In the genomic region with DNA sequence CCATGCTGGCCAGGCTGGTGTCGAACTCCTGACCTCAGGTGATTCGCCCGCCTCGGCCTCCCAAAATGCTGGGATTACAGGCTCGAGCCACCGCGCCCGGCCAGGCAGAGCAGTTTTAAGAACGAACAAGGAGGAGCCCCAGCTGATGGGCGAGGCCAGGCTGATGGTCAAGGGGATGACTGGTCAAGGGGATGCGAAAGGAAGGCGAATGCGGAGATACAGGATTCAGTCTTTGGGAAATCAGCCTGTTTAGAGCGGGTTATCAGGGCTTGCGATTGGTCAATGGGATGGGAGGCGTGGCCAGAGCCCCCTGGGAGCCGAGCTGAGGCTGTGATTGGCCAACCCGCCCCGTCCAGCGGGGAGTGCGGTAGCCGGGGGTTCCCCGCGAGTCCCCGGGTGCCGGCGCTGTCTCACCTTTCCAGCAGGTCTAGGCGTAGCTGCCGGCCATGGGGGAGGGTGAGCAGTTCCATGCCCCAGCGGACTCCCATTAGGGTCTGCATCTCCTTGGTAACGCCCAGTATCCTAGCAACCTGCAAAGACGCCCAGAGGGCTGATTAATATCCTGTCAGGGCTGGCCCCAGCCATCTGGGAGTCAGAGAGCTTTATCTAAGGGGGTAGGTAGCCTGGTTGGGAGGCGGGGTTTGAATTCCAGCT, we compare ENCODE assay signal across 9 cellular contexts. TPM values are rescaled to one million over a fixed set of nuclear protein-coding genes. Genes with fewer than 3 reads are reported as not detected.
A peak's percentile ranks its signal among the peaks of the same experiment; 100 is the strongest.
DNase-seq lines count a peak whose midpoint lies in the region; ATAC-seq, FAIRE-seq and TF ChIP-seq lines count a peak whose summit lies in the region.
"Had no signal": no experiment of that assay in that cellular context is flagged by ENCODE, and none has a peak within 500 bp of the region (broad histone marks: within the 10 kb centered on the region; RNA-seq: fewer than 3 reads in every experiment).

No MANE protein-coding gene starts in this region.

- no peak overlapping the region for H2AK9ac ChIP-seq in IMR-90 (replicated peaks; ENCODE audit: low read depth, low read length, poor library complexity)

- H3K27me3 Mint-ChIP-seq in brain: no peaks in the 10 kb centered on the region

- H3K14ac ChIP-seq in IMR-90 (replicated peaks; ENCODE audit: low read depth, low read length): no peak overlapping the region

- H2BK20ac ChIP-seq in IMR-90 (ENCODE audit: low read depth, low read length): no peak overlapping the region

- peaks cover 11% of the 10 kb centered on the region for H3K36me3 Mint-ChIP-seq in brain

- H3K4me2 ChIP-seq in IMR-90 (ENCODE audit: low read depth, low read length): peak overlapping the region; percentile 50

- intact Hi-C loops in IMR-90 (cut with micrococcal nuclease) (loop anchor here (5.0 kb wide), 1 partner anchor 375 kb away; no protein-coding TSS in a partner anchor), lower leg skin (cut with DNase I; ENCODE audit: low total_unique reads) (no loop called here), kidney (cut with DNase I) (loop anchor here (5.0 kb wide), 1 partner anchor 35 kb away; a partner anchor contains a TSS)

- TF ChIP-seq RAD21 in IMR-90 (IDR thresholded peaks at IDR 0.05; ENCODE audit: low read length): no peak

- H2BK15ac ChIP-seq in IMR-90 (ENCODE audit: low read depth, low read length): no peak overlapping the region

- peaks cover 7% of the 10 kb centered on the region; the same call in 1 of the 2 replicates for H4K20me1 ChIP-seq in IMR-90 (ENCODE audit: insufficient read depth, low read length)

- H3K18ac ChIP-seq in IMR-90 (ENCODE audit: low read depth, low read length): no peak overlapping the region

- no peaks in the 10 kb centered on the region for H3K9me3 ChIP-seq in IMR-90 (ENCODE audit: control insufficient read depth, insufficient read depth, low read length)
- no peaks in the 10 kb centered on the region for H3K9me3 ChIP-seq in kidney (ENCODE audit: control insufficient read depth in 1 of 2, low read length in 2 of 2)

- TF ChIP-seq CTCF in AG09319 (IDR thresholded peaks at IDR 0.05; ENCODE audit: low read depth, low read length) (no peak), IMR-90 (conservative IDR thresholded peaks at IDR 0.05; ENCODE audit: low read depth, low read length) (no peak), brain (conservative IDR thresholded peaks at IDR 0.05) (no peak), lower leg skin (IDR thresholded peaks at IDR 0.05) (no peak), kidney (IDR thresholded peaks at IDR 0.05; ENCODE audit: borderline replicate concordance, extremely low read depth, insufficient read depth) (no peak)

- H3K27ac ChIP-seq in IMR-90 (ENCODE audit: insufficient read depth, low read length) (no peak overlapping the region), kidney (ENCODE audit: low read depth in 2 of 2, low read length in 2 of 2) (no peak overlapping the region)

- no peaks in the 10 kb centered on the region for H3K36me3 ChIP-seq in IMR-90 (ENCODE audit: control insufficient read depth, insufficient read depth, low read length)
- no peaks in the 10 kb centered on the region for H3K36me3 ChIP-seq in kidney (ENCODE audit: control insufficient read depth in 1 of 2, insufficient read depth in 2 of 2, low read length in 2 of 2)

- FAIRE-seq in kidney (lab: Jason Lieb, UNC): no peak
- FAIRE-seq: colon had no signal

- no TSS peak for BruUV-seq in IMR-90 (replicated peaks; lab: Mats Ljungman, UMichigan)

- H3K9me3 Mint-ChIP-seq in brain: peaks cover 0 to 3% (median 0%) of the 10 kb centered on the region in 5 experiments

- DNase-seq in AG09319 (ENCODE audit: extremely low read depth, low read depth): peak; percentile 23
- peak; percentile 62 for DNase-seq in IMR-90
- DNase-seq in lower leg skin (ENCODE audit: low spot score in 2 of 2): peak; percentile 73 to 94
- no peak for DNase-seq in MV-4-11 (lab: John Stamatoyannopoulos, UW)
- DNase-seq in kidney: no peak

- dilution Hi-C loops in IMR-90 (cut with HindIII; ENCODE audit: low sequenced_read_pairs, unreplicated experiment): no loop called here

- H3K4me3 ChIP-seq in IMR-90 (ENCODE audit: insufficient read depth, low read depth, low read length) (peak overlapping the region; percentile 18; the same call in 1 of the 2 replicates), lower leg skin (ENCODE audit: low read depth, poor library complexity, severe bottlenecking) (no peak overlapping the region), kidney (ENCODE audit: low read length in 2 of 2) (no peak overlapping the region)

- no peak overlapping the region for H4K8ac ChIP-seq in IMR-90 (ENCODE audit: low read depth in 2 of 2, low read length in 2 of 2)

- H2BK120ac ChIP-seq in IMR-90 (ENCODE audit: low read depth, low read length): no peak overlapping the region

- TF ChIP-seq POLR2A in IMR-90 (IDR thresholded peaks at IDR 0.05; ENCODE audit: low read depth, low read length) (no peak), lower leg skin (IDR thresholded peaks at IDR 0.05) (no peak)

- H3K27ac Mint-ChIP-seq in brain: peak overlapping the region in 3 of 5 experiments; percentile 33 to 84 (median 75)

- no peaks in the 10 kb centered on the region for H3K79me1 ChIP-seq in IMR-90 (ENCODE audit: low read depth in 1 of 2, low read length in 2 of 2)

- H3K9me1 ChIP-seq in IMR-90 (ENCODE audit: insufficient read depth, low read length): 0 out of 2 replicates have a peak, but pooled peaks cover 5% of the 10 kb centered on the region

- H4K5ac ChIP-seq in IMR-90 (ENCODE audit: low read depth, low read length): no peak overlapping the region

- POLR2A ChIA-PET in IMR-90 (lab: Charles Lee; ENCODE audit: unreplicated experiment): no interaction called here

- CTCF ChIA-PET in IMR-90 (lab: Yijun Ruan, JAX): no interaction called here

- H3K4me1 ChIP-seq in IMR-90 (ENCODE audit: control insufficient read depth, insufficient read depth, low read length): no peaks in the 10 kb centered on the region
- H3K4me1 ChIP-seq in kidney (ENCODE audit: control insufficient read depth in 1 of 2, insufficient read depth in 1 of 2, low read depth in 1 of 2, low read length in 2 of 2): peaks cover 0 to 3% of the 10 kb centered on the region in 2 donors

- peak overlapping the region; percentile 84 for H2AFZ ChIP-seq in IMR-90 (replicated peaks; ENCODE audit: low read length, poor library complexity)

- no peak overlapping the region for H2BK5ac ChIP-seq in IMR-90 (ENCODE audit: low read depth, low read length, poor library complexity, severe bottlenecking)

- peaks cover 19% of the 10 kb centered on the region for H3K27me3 ChIP-seq in IMR-90 (ENCODE audit: control insufficient read depth, insufficient read depth, low read length)

- no peak overlapping the region for H4K91ac ChIP-seq in IMR-90 (ENCODE audit: insufficient read depth, low read depth, low read length)

- no peak overlapping the region for H3K4ac ChIP-seq in IMR-90 (ENCODE audit: low read depth, low read length)

- no peak overlapping the region for H2AK5ac ChIP-seq in IMR-90 (ENCODE audit: low read depth, low read length)

- ATAC-seq in IMR-90 (ENCODE audit: low read depth) (peak; percentile 72), HG02852 (IDR thresholded peaks at IDR 0.05; ENCODE audit: unreplicated experiment) (no peak)
- no peak for ATAC-seq in activated CD4-positive, CD25-positive, alpha-beta regulatory T cell treated with anti-CD3 and anti-CD28 coated beads, Interleukin-2, amount 50 U/mL, for 24 hours

- H3K9ac ChIP-seq in IMR-90 (ENCODE audit: low read depth, low read length): no peak overlapping the region
- no peak overlapping the region for H3K9ac ChIP-seq in kidney (ENCODE audit: low read length in 2 of 2)

- no peak overlapping the region for H3K56ac ChIP-seq in IMR-90 (ENCODE audit: extremely low read depth, insufficient read depth, low read length)

- WGBS in IMR-90 (ENCODE audit: extremely low coverage in 2 of 2, insufficient read length in 1 of 2), 2 experiments: 25% methylated on average over 11 of the region's 33 CpGs; no CpG with 5 or more reads in 1 of the 2 experiments
- 40 to 49% methylated on average over 33 of the region's 33 CpGs for WGBS in lower leg skin, 2 donors

- H3K4me1 Mint-ChIP-seq in brain: peaks cover 27% of the 10 kb centered on the region

- H3K4me3 Mint-ChIP-seq in brain: peak overlapping the region; percentile 59 to 89 (median 82)

- no peak overlapping the region for H3K23ac ChIP-seq in IMR-90 (ENCODE audit: low read depth, low read length)

- in situ Hi-C loops in IMR-90 (cut with MboI; ENCODE audit: low sequenced_read_pairs): no loop called here

RNA-seq across cellular contexts. Expression of a gene that starts 7.5 kb away (rescaled TPM):
- total RNA-seq in IMR-90 (2012; rRNA removed): 0.90 and 1.1 TPM in 2 replicates
- 12.5 and 12.9 TPM in 2 replicates for polyA plus RNA-seq in IMR-90 (2012; rRNA removed)
- 10.1 and 16.2 TPM in 2 replicates for polyA plus RNA-seq in IMR-90 (2012; cell fraction: cytosol; rRNA removed)
- polyA plus RNA-seq in IMR-90 (2012; cell fraction: nucleus; rRNA removed; ENCODE audit: low replicate concordance): 10.8 and 25.9 TPM in 2 replicates
- polyA plus RNA-seq in brain (ENCODE audit: insufficient read depth, low read depth, low replicate concordance): 22.1 TPM
- total RNA-seq in lower leg skin: 10 to 100 TPM; 11.5 to 19.9 (median 15.1) TPM
- 12.7 TPM for total RNA-seq in kidney
- polyA plus RNA-seq in kidney (ENCODE audit: insufficient read depth, low read depth, low replicate concordance): 14.5 TPM

RNA-seq across cellular contexts. Expression of a gene that starts 26.7 kb away (rescaled TPM):
- total RNA-seq in IMR-90 (2012; rRNA removed) (not detected in 2 replicates), lower leg skin (under 1 TPM in 1 of 4 donors, not detected in 3; 0.25 TPM), kidney (0.72 TPM)
- polyA plus RNA-seq in IMR-90 (2012; rRNA removed) (0.02 and 0.03 TPM in 2 replicates), brain (ENCODE audit: insufficient read depth, low read depth, low replicate concordance) (not detected), kidney (ENCODE audit: insufficient read depth, low read depth, low replicate concordance) (0.32 TPM)
- 0.03 TPM in 1 of 2 replicates, not detected in the other for polyA plus RNA-seq in IMR-90 (2012; cell fraction: cytosol; rRNA removed)
- 0.08 and 0.11 TPM in 2 replicates for polyA plus RNA-seq in IMR-90 (2012; cell fraction: nucleus; rRNA removed; ENCODE audit: low replicate concordance)

RNA-seq across cellular contexts. Expression of a gene that starts 27.1 kb away (rescaled TPM):
- total RNA-seq in IMR-90 (2012; rRNA removed) (5.4 and 8.3 TPM in 2 replicates), lower leg skin (10 to 100 TPM; 28.2 to 71.8 (median 52.3) TPM), kidney (20.5 TPM)
- polyA plus RNA-seq in IMR-90 (2012; rRNA removed) (14.8 and 16.3 TPM in 2 replicates), brain (ENCODE audit: insufficient read depth, low read depth, low replicate concordance) (16.8 TPM), kidney (ENCODE audit: insufficient read depth, low read depth, low replicate concordance) (41.3 TPM)
- polyA plus RNA-seq in IMR-90 (2012; cell fraction: cytosol; rRNA removed): 34.6 and 35.1 TPM in 2 replicates
- polyA plus RNA-seq in IMR-90 (2012; cell fraction: nucleus; rRNA removed; ENCODE audit: low replicate concordance): 8.9 and 24.0 TPM in 2 replicates

RNA-seq across cellular contexts. Expression of a gene that starts 35.8 kb away (rescaled TPM):
- not detected in 2 replicates for total RNA-seq in IMR-90 (2012; rRNA removed)
- 0.04 TPM in 1 of 2 replicates, not detected in the other for polyA plus RNA-seq in IMR-90 (2012; rRNA removed)
- polyA plus RNA-seq in IMR-90 (2012; cell fraction: cytosol; rRNA removed): not detected in 2 replicates
- polyA plus RNA-seq in IMR-90 (2012; cell fraction: nucleus; rRNA removed; ENCODE audit: low replicate concordance): 0.34 and 0.41 TPM in 2 replicates
- polyA plus RNA-seq in brain (ENCODE audit: insufficient read depth, low read depth, low replicate concordance): not detected
- under 1 TPM in 1 of 4 donors, not detected in 3; 0.23 TPM for total RNA-seq in lower leg skin
- total RNA-seq in kidney: 2.9 TPM
- polyA plus RNA-seq in kidney (ENCODE audit: insufficient read depth, low read depth, low replicate concordance): 0.41 TPM

RNA-seq across cellular contexts. Expression of a gene that starts 35.9 kb away (rescaled TPM):
- total RNA-seq in IMR-90 (2012; rRNA removed) (under 0.01 and 0.28 TPM in 2 replicates), lower leg skin (1 to 10 TPM; 1.9 to 8.5 (median 5.3) TPM), kidney (27.7 TPM)
- polyA plus RNA-seq in IMR-90 (2012; rRNA removed) (0.22 and 0.24 TPM in 2 replicates), brain (ENCODE audit: insufficient read depth, low read depth, low replicate concordance) (32.2 TPM), kidney (ENCODE audit: insufficient read depth, low read depth, low replicate concordance) (13.7 TPM)
- polyA plus RNA-seq in IMR-90 (2012; cell fraction: cytosol; rRNA removed): 0.06 and 0.38 TPM in 2 replicates
- polyA plus RNA-seq in IMR-90 (2012; cell fraction: nucleus; rRNA removed; ENCODE audit: low replicate concordance): 0.05 and 0.29 TPM in 2 replicates

Comparison
In these comparisons a context has a peak if more than half of its experiments do, and no peak if none do; other contexts are left out.
1. DNase-seq: peak in AG09319 (single experiment), IMR-90 (single experiment) and lower leg skin (2 of 2); none in MV-4-11 (single experiment) and kidney (single experiment).